ENCODE assay signal across 21 cellular contexts in the genomic region with DNA sequence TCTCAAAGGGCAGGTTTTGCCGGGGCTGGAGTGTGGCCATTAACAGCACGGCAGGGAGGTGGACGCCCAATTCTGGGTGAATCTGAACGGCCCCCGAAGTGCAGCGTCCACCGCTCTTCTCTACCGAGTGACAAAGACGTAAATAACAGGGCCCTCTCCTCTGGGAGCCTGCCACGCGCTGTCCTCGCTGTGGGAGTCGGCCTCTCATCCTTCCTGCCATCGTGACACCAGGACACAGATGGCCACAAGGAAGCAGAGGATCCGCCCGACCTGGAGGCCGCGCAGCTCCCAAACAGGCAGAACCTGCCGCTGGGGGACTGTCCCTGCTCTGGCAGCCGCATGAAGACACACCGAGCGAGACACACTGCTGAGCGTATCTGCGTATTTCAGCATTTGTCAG. TPM values are rescaled to one million over a fixed set of nuclear protein-coding genes. Genes with fewer than 3 reads are reported as not detected.
DNase-seq lines count a peak whose midpoint lies in the region; ATAC-seq, FAIRE-seq and TF ChIP-seq lines count a peak whose summit lies in the region.
"Had no signal": no experiment of that assay in that cellular context is flagged by ENCODE, and none has a peak within 500 bp of the region (broad histone marks: within the 10 kb centered on the region; RNA-seq: fewer than 3 reads in every experiment).

No MANE protein-coding gene starts in this region.

- H3K79me2 ChIP-seq in GM12878 (ENCODE audit: control insufficient read depth, insufficient read depth, low read length): no peaks in the 10 kb centered on the region; the same call in 1 of the 2 replicates

- BruUV-seq in GM12878 (replicated peaks; lab: Mats Ljungman, UMichigan): no TSS peak

- H3K36me3 ChIP-seq in GM12878 (ENCODE audit: control insufficient read depth in 2 of 2, insufficient read depth in 2 of 2, low read length in 1 of 2): peaks cover 5 to 7% of the 10 kb centered on the region in 2 experiments
- H3K36me3 ChIP-seq in left lung: peaks cover 0 to 60% of the 10 kb centered on the region in 2 donors
- peaks cover 56% of the 10 kb centered on the region for H3K36me3 ChIP-seq in upper lobe of right lung

- no peak overlapping the region for H3K4me2 ChIP-seq in GM12878 (ENCODE audit: control insufficient read depth, insufficient read depth)
- H3K4me2 ChIP-seq: A549, KMS-11 had no signal

- TF ChIP-seq EP300 in GM12878 (IDR thresholded peaks at IDR 0.05; ENCODE audit: borderline replicate concordance in 1 of 2, control insufficient read depth in 1 of 2, low read depth in 2 of 2, low read length in 2 of 2): no peak

- H2AFZ ChIP-seq in GM12878 (ENCODE audit: control insufficient read depth, low read depth, low read length): no peak overlapping the region

- intact Hi-C loops in right cardiac atrium (cut with DNase I) (no loop called here), cardiac septum (cut with DNase I) (no loop called here), GM12878 (cut with micrococcal nuclease; ENCODE audit: unreplicated experiment) (no loop called here), left lung (cut with DNase I) (no loop called here), upper lobe of right lung (cut with DNase I) (no loop called here)

- no peak for TF ChIP-seq CTCF in GM12878 (IDR thresholded peaks at IDR 0.05 in 2 of 3, conservative IDR thresholded peaks at IDR 0.05 in 1 of 3; ENCODE audit: control insufficient read depth in 2 of 3, extremely low read depth in 1 of 3, insufficient read depth in 1 of 3, low read depth in 3 of 3, low read length in 3 of 3)
- no peak for TF ChIP-seq CTCF in left lung (IDR thresholded peaks at IDR 0.05)
- TF ChIP-seq CTCF in upper lobe of right lung (IDR thresholded peaks at IDR 0.05): no peak

- 83% methylated on average over 24 of the region's 24 CpGs for WGBS in right cardiac atrium
- WGBS in GM12878 (ENCODE audit: insufficient coverage, insufficient replicate concordance, low lambda C conversion rate, missing lambda C conversion rate): 97% methylated on average over 24 of the region's 24 CpGs

- POLR2A ChIA-PET in GM12878 (lab: Charles Lee): no interaction called here

- no peak for ATAC-seq in right cardiac atrium
- ATAC-seq in GM12878: no peak
- no peak for ATAC-seq in left lung
- ATAC-seq in upper lobe of right lung: no peak
- no peak for ATAC-seq in GM21529 (IDR thresholded peaks at IDR 0.05; ENCODE audit: unreplicated experiment)
- no peak for ATAC-seq in HG03025 (IDR thresholded peaks at IDR 0.05; ENCODE audit: low FRiP score, unreplicated experiment)
- ATAC-seq: A549, HCT116 had no signal

- TF ChIP-seq RAD21 in GM12878 (IDR thresholded peaks at IDR 0.05; ENCODE audit: insufficient read depth, low read depth, low read length): no peak

- H3K4me1 ChIP-seq in right cardiac atrium (ENCODE audit: control insufficient read depth, insufficient read depth, low read length) (no peaks in the 10 kb centered on the region), GM12878 (ENCODE audit: control insufficient read depth, insufficient read depth, low read length) (no peaks in the 10 kb centered on the region), left lung (no peaks in the 10 kb centered on the region), upper lobe of right lung (no peaks in the 10 kb centered on the region)
- H3K4me1 ChIP-seq: A549 had no signal

- H4K20me1 ChIP-seq in GM12878 (ENCODE audit: control insufficient read depth, insufficient read depth): no peaks in the 10 kb centered on the region

- in situ Hi-C loops in GM12878 (cut with MboI): no loop called here

- no peak overlapping the region for H3K27ac ChIP-seq in right cardiac atrium (ENCODE audit: low read length)
- H3K27ac ChIP-seq in GM12878 (ENCODE audit: control insufficient read depth, insufficient read depth): no peak overlapping the region
- H3K27ac ChIP-seq in left lung: no peak overlapping the region
- no peak overlapping the region for H3K27ac ChIP-seq in upper lobe of right lung
- H3K27ac ChIP-seq: A549, KMS-11 had no signal

- DNase-seq in right cardiac atrium (peak in 2 of 3 donors; percentile 8 to 32), cardiac septum (ENCODE audit: low spot score) (no peak), GM12878 (ENCODE audit: low read depth, low spot score) (no peak), left lung (peak; percentile 20 to 50), upper lobe of right lung (peak; percentile 53), epidermal melanocyte (ENCODE audit: insufficient read length, low spot score) (no peak)
- DNase-seq: CD4-positive, CD25-positive, alpha-beta regulatory T cell; DMS79; MG63; NCI-H1105; NCI-H187 treated with DMSO at 0.1 percent for 48 hours; NCI-H2171; NCI-H446 treated with DMSO at 0.1 percent for 48 hours; NCI-H82; SIG-M5 had no signal

- CTCF ChIA-PET in GM12878 (lab: Yijun Ruan, JAX): no interaction called here

- H3K9ac ChIP-seq in GM12878 (ENCODE audit: control insufficient read depth, insufficient read depth, low read length): no peak overlapping the region
- H3K9ac ChIP-seq: KMS-11 had no signal

- H3K27me3 ChIP-seq in right cardiac atrium (ENCODE audit: control insufficient read depth, insufficient read depth) (no peaks in the 10 kb centered on the region), GM12878 (replicated peaks in 1 of 2; ENCODE audit: control insufficient read depth in 2 of 2, insufficient read depth in 2 of 2, low read length in 1 of 2) (no peaks in the 10 kb centered on the region), left lung (no peaks in the 10 kb centered on the region), upper lobe of right lung (no peaks in the 10 kb centered on the region)
- H3K27me3 ChIP-seq: MG63 had no signal

- TF ChIP-seq POLR2A in GM12878 (IDR thresholded peaks at IDR 0.05; ENCODE audit: low read depth, low read length): peak; percentile 24; the same call in 1 of the 2 replicates

- RAD21 ChIA-PET in GM12878 (lab: Charles Lee; ENCODE audit: unreplicated experiment): no interaction called here

- no peak overlapping the region for H3K4me3 ChIP-seq in right cardiac atrium (ENCODE audit: low read length)
- H3K4me3 ChIP-seq in GM12878: no peak overlapping the region
- H3K4me3 ChIP-seq in left lung: no peak overlapping the region
- H3K4me3 ChIP-seq in upper lobe of right lung: no peak overlapping the region
- H3K4me3 ChIP-seq: A549, MG63 had no signal

- SMC1A ChIA-PET in GM12878 (lab: Charles Lee; ENCODE audit: uncharacterized antibody, unreplicated experiment): no interaction called here

- H3K9me3 ChIP-seq in right cardiac atrium (ENCODE audit: control insufficient read depth, low read length): no peaks in the 10 kb centered on the region
- H3K9me3 ChIP-seq in GM12878 (replicated peaks; ENCODE audit: control insufficient read depth, insufficient read depth, low read length): no peaks in the 10 kb centered on the region
- H3K9me3 ChIP-seq in left lung: no peaks in the 10 kb centered on the region
- no peaks in the 10 kb centered on the region for H3K9me3 ChIP-seq in upper lobe of right lung
- H3K9me3 ChIP-seq: A549, MG63 had no signal

- FAIRE-seq in GM12878 (lab: Jason Lieb, UNC): no peak
- FAIRE-seq: A549, GM12891 had no signal

RNA-seq across cellular contexts. Expression of a gene that starts 12.1 kb away (rescaled TPM):
- total RNA-seq in right cardiac atrium (10 to 100 TPM; 18.8 to 20.6 (median 19.7) TPM), cardiac septum (30.4 TPM), GM12878 (2014; rRNA removed) (15.4 and 17.1 TPM in 2 replicates), GM12878 (2014; rRNA removed; fragmentation: Illumina TruSeq; extraction: Trizol) (10.8 and 11.9 TPM in 2 replicates), GM12878 (2021) (24.0 and 24.2 TPM in 2 replicates), left lung (10 to 100 TPM; 16.3 to 23.2 TPM), upper lobe of right lung (24.8 TPM)
- polyA plus RNA-seq in right cardiac atrium (27.0 TPM), GM12878 (2011; rRNA removed) (2.8 and 5.3 TPM in 2 replicates), GM12878 (2014; fragmentation: Illumina TruSeq; extraction: Trizol) (30.9 and 43.8 TPM in 2 replicates), GM12878 (2014; fragmentation: Nextera tagmentation; extraction: Ambion mirVana) (1 to 10 TPM; 3.2 to 6.9 TPM), GM12878 (2014; rRNA removed) (19.4 and 23.2 TPM in 2 replicates), GM12878 (2016; fragmentation: Nextera tagmentation; extraction: Ambion mirVana) (10 to 100 TPM; 18.9 to 22.4 TPM)
- 4.8 and 6.2 TPM in 2 replicates for total RNA-seq in GM12878 (2013; cell fraction: nucleolus; rRNA removed)
- 12.6 TPM for polyA plus RNA-seq in GM12878 (2011; ENCODE audit: low read depth)
- polyA plus RNA-seq in GM12878 (2011; cell fraction: cytosol; rRNA removed): 7.7 and 10.3 TPM in 2 replicates
- 25.6 and 48.4 TPM in 2 replicates for polyA plus RNA-seq in GM12878 (2011; cell fraction: nucleus; rRNA removed)
- 20.1 and 22.9 TPM in 2 replicates for polyA plus RNA-seq in GM12878 (2012)
- 2.2 and 3.0 TPM in 2 replicates for polyA minus RNA-seq in GM12878 (2011; rRNA and poly(A)+ RNA removed)
- 3.4 and 3.7 TPM in 2 replicates for polyA minus RNA-seq in GM12878 (2011; cell fraction: cytosol; rRNA and poly(A)+ RNA removed)
- 2.4 and 3.8 TPM in 2 replicates for polyA minus RNA-seq in GM12878 (2011; cell fraction: nucleus; rRNA and poly(A)+ RNA removed)

RNA-seq across cellular contexts. Expression of a gene that starts 21.7 kb away (rescaled TPM):
- total RNA-seq in right cardiac atrium: 10 to 100 TPM; 16.9 to 29.5 (median 26.2) TPM
- polyA plus RNA-seq in right cardiac atrium: 14.3 TPM
- total RNA-seq in cardiac septum: 19.1 TPM
- total RNA-seq in GM12878 (2013; cell fraction: nucleolus; rRNA removed): 110 and 118 TPM in 2 replicates
- 19.8 and 20.2 TPM in 2 replicates for total RNA-seq in GM12878 (2014; rRNA removed)
- total RNA-seq in GM12878 (2014; rRNA removed; fragmentation: Illumina TruSeq; extraction: Trizol): 15.8 and 16.5 TPM in 2 replicates
- total RNA-seq in GM12878 (2021): 33.7 and 36.7 TPM in 2 replicates
- polyA plus RNA-seq in GM12878 (2011; ENCODE audit: low read depth): 16.4 TPM
- 14.4 and 18.4 TPM in 2 replicates for polyA plus RNA-seq in GM12878 (2011; rRNA removed)
- 25.8 and 28.0 TPM in 2 replicates for polyA plus RNA-seq in GM12878 (2011; cell fraction: cytosol; rRNA removed)
- 66.9 and 72.3 TPM in 2 replicates for polyA plus RNA-seq in GM12878 (2011; cell fraction: nucleus; rRNA removed)
- 24.7 and 34.0 TPM in 2 replicates for polyA plus RNA-seq in GM12878 (2012)
- 19.5 and 23.6 TPM in 2 replicates for polyA plus RNA-seq in GM12878 (2014; fragmentation: Illumina TruSeq; extraction: Trizol)
- polyA plus RNA-seq in GM12878 (2014; fragmentation: Nextera tagmentation; extraction: Ambion mirVana): 1 to 10 TPM; 2.6 to 4.1 TPM
- 29.3 and 31.5 TPM in 2 replicates for polyA plus RNA-seq in GM12878 (2014; rRNA removed)
- polyA plus RNA-seq in GM12878 (2016; fragmentation: Nextera tagmentation; extraction: Ambion mirVana): 10 to 100 TPM; 18.6 to 18.7 TPM
- polyA minus RNA-seq in GM12878 (2011; rRNA and poly(A)+ RNA removed): 12.9 and 24.7 TPM in 2 replicates
- polyA minus RNA-seq in GM12878 (2011; cell fraction: cytosol; rRNA and poly(A)+ RNA removed): 11.1 and 12.1 TPM in 2 replicates
- 12.1 and 20.3 TPM in 2 replicates for polyA minus RNA-seq in GM12878 (2011; cell fraction: nucleus; rRNA and poly(A)+ RNA removed)
- total RNA-seq in left lung: 10 to 100 TPM; 45.7 to 55.4 TPM
- total RNA-seq in upper lobe of right lung: 49.8 TPM

RNA-seq across cellular contexts. Expression of a gene that starts 38.9 kb away (rescaled TPM):
- total RNA-seq in right cardiac atrium: 10 to 100 TPM; 18.7 to 22.4 (median 19.9) TPM
- 15.8 TPM for polyA plus RNA-seq in right cardiac atrium
- total RNA-seq in cardiac septum: 60.2 TPM
- total RNA-seq in GM12878 (2013; cell fraction: nucleolus; rRNA removed): 0.90 and 1.4 TPM in 2 replicates
- total RNA-seq in GM12878 (2014; rRNA removed): 0.34 and 0.54 TPM in 2 replicates
- total RNA-seq in GM12878 (2014; rRNA removed; fragmentation: Illumina TruSeq; extraction: Trizol): not detected in 2 replicates
- total RNA-seq in GM12878 (2021): 0.51 and 0.74 TPM in 2 replicates
- polyA plus RNA-seq in GM12878 (2011; ENCODE audit: low read depth): not detected
- polyA plus RNA-seq in GM12878 (2011; rRNA removed): 0.33 TPM in 1 of 2 replicates, not detected in the other
- polyA plus RNA-seq in GM12878 (2011; cell fraction: cytosol; rRNA removed): 0.04 and 0.22 TPM in 2 replicates
- polyA plus RNA-seq in GM12878 (2011; cell fraction: nucleus; rRNA removed): 7.0 and 8.0 TPM in 2 replicates
- 1.3 and 1.5 TPM in 2 replicates for polyA plus RNA-seq in GM12878 (2012)
- polyA plus RNA-seq in GM12878 (2014; fragmentation: Illumina TruSeq; extraction: Trizol): not detected in 2 replicates
- polyA plus RNA-seq in GM12878 (2014; fragmentation: Nextera tagmentation; extraction: Ambion mirVana): not detected
- 0.33 and 0.43 TPM in 2 replicates for polyA plus RNA-seq in GM12878 (2014; rRNA removed)
- polyA plus RNA-seq in GM12878 (2016; fragmentation: Nextera tagmentation; extraction: Ambion mirVana): under 1 TPM; 0.25 to 0.76 TPM
- polyA minus RNA-seq in GM12878 (2011; rRNA and poly(A)+ RNA removed): 0.31 TPM in 1 of 2 replicates, not detected in the other
- polyA minus RNA-seq in GM12878 (2011; cell fraction: cytosol; rRNA and poly(A)+ RNA removed): not detected in 2 replicates
- polyA minus RNA-seq in GM12878 (2011; cell fraction: nucleus; rRNA and poly(A)+ RNA removed): 2.1 TPM in 1 of 2 replicates, not detected in the other
- total RNA-seq in left lung: 10 to 100 TPM; 43.5 to 56.7 TPM
- total RNA-seq in upper lobe of right lung: 40.3 TPM

RNA-seq across cellular contexts. Expression of a gene that starts 53.3 kb away (rescaled TPM):
- total RNA-seq in right cardiac atrium (10 to 100 TPM; 16.9 to 25.4 (median 21.8) TPM), cardiac septum (25.8 TPM), GM12878 (2014; rRNA removed) (19.3 and 29.4 TPM in 2 replicates), GM12878 (2014; rRNA removed; fragmentation: Illumina TruSeq; extraction: Trizol) (20.1 and 22.0 TPM in 2 replicates), GM12878 (2021) (37.0 and 46.0 TPM in 2 replicates), left lung (10 to 100 TPM; 21.1 to 43.2 TPM), upper lobe of right lung (51.7 TPM)
- polyA plus RNA-seq in right cardiac atrium (21.6 TPM), GM12878 (2011; rRNA removed) (3.6 and 7.4 TPM in 2 replicates), GM12878 (2014; fragmentation: Illumina TruSeq; extraction: Trizol) (20.1 and 30.0 TPM in 2 replicates), GM12878 (2014; fragmentation: Nextera tagmentation; extraction: Ambion mirVana) (1 to 10 TPM; 5.1 to 9.0 TPM), GM12878 (2014; rRNA removed) (37.4 and 52.0 TPM in 2 replicates), GM12878 (2016; fragmentation: Nextera tagmentation; extraction: Ambion mirVana) (10 to 100 TPM; 24.0 to 27.8 TPM)
- 45.6 and 46.9 TPM in 2 replicates for total RNA-seq in GM12878 (2013; cell fraction: nucleolus; rRNA removed)
- 32.2 TPM for polyA plus RNA-seq in GM12878 (2011; ENCODE audit: low read depth)
- polyA plus RNA-seq in GM12878 (2011; cell fraction: cytosol; rRNA removed): 10.7 and 16.9 TPM in 2 replicates
- 166 and 242 TPM in 2 replicates for polyA plus RNA-seq in GM12878 (2011; cell fraction: nucleus; rRNA removed)
- polyA plus RNA-seq in GM12878 (2012): 30.6 and 44.2 TPM in 2 replicates
- 9.1 and 11.0 TPM in 2 replicates for polyA minus RNA-seq in GM12878 (2011; rRNA and poly(A)+ RNA removed)
- 69.0 and 71.3 TPM in 2 replicates for polyA minus RNA-seq in GM12878 (2011; cell fraction: cytosol; rRNA and poly(A)+ RNA removed)
- 23.5 and 39.3 TPM in 2 replicates for polyA minus RNA-seq in GM12878 (2011; cell fraction: nucleus; rRNA and poly(A)+ RNA removed)

RNA-seq across cellular contexts. Expression of a gene that starts 55.6 kb away (rescaled TPM):
- total RNA-seq in right cardiac atrium (10 to 100 TPM; 49.5 to 77.8 (median 65.5) TPM), cardiac septum (82.4 TPM), GM12878 (2014; rRNA removed) (13.9 and 17.1 TPM in 2 replicates), GM12878 (2014; rRNA removed; fragmentation: Illumina TruSeq; extraction: Trizol) (1.8 and 2.3 TPM in 2 replicates), GM12878 (2021) (25.4 and 26.8 TPM in 2 replicates), left lung (10 to 100 TPM; 55.3 to 73.5 TPM), upper lobe of right lung (88.7 TPM)
- polyA plus RNA-seq in right cardiac atrium (52.5 TPM), GM12878 (2011; rRNA removed) (3.2 and 5.5 TPM in 2 replicates), GM12878 (2014; fragmentation: Illumina TruSeq; extraction: Trizol) (0.60 and 0.78 TPM in 2 replicates), GM12878 (2014; fragmentation: Nextera tagmentation; extraction: Ambion mirVana) (under 1 TPM in 1 of 2 experiments, not detected in 1; 0.42 TPM), GM12878 (2014; rRNA removed) (17.4 and 23.0 TPM in 2 replicates), GM12878 (2016; fragmentation: Nextera tagmentation; extraction: Ambion mirVana) (10 to 100 TPM; 10.9 to 15.4 TPM)
- total RNA-seq in GM12878 (2013; cell fraction: nucleolus; rRNA removed): 80.2 and 99.1 TPM in 2 replicates
- polyA plus RNA-seq in GM12878 (2011; ENCODE audit: low read depth): 7.1 TPM
- 9.8 and 20.7 TPM in 2 replicates for polyA plus RNA-seq in GM12878 (2011; cell fraction: cytosol; rRNA removed)
- polyA plus RNA-seq in GM12878 (2011; cell fraction: nucleus; rRNA removed): 125 and 131 TPM in 2 replicates
- polyA plus RNA-seq in GM12878 (2012): 30.3 and 35.7 TPM in 2 replicates
- polyA minus RNA-seq in GM12878 (2011; rRNA and poly(A)+ RNA removed): 7.2 and 11.2 TPM in 2 replicates
- 8.7 and 9.5 TPM in 2 replicates for polyA minus RNA-seq in GM12878 (2011; cell fraction: cytosol; rRNA and poly(A)+ RNA removed)
- 21.6 and 34.3 TPM in 2 replicates for polyA minus RNA-seq in GM12878 (2011; cell fraction: nucleus; rRNA and poly(A)+ RNA removed)

Comparison
In these comparisons a context has a peak if more than half of its experiments do, and no peak if none do; other contexts are left out.
1. DNase-seq: peak in right cardiac atrium (2 of 3), left lung (2 of 2) and upper lobe of right lung (single experiment); none in cardiac septum (single experiment), GM12878 (single experiment) and epidermal melanocyte (single experiment).
2. RNA of a gene that starts 38.9 kb away (total RNA-seq): 60.2 TPM in cardiac septum (single experiment), 43.5 to 56.7 TPM in left lung, 40.3 TPM in upper lobe of right lung (single experiment) and 18.7 to 22.4 TPM in right cardiac atrium; 0.34 to 1.4 TPM in GM12878; every median in the first group is over 4 times any median in the second.